Comparison of ENCODE assay signal across 20 cellular contexts in genomic region chr12:51914034-51914923, GRCh38. TPM values are rescaled to one million over a fixed set of nuclear protein-coding genes. Genes with fewer than 3 reads are reported as not detected.
"Had no signal": no experiment of that assay in that cellular context is flagged by ENCODE, and none has a peak within 500 bp of the region (broad histone marks: within the 10 kb centered on the region; RNA-seq: fewer than 3 reads in every experiment).

No MANE protein-coding gene starts in this region.

- H3K27ac Mint-ChIP-seq: activated B cell treated with CpG ODN at 0.5 μM for 24 hours; activated naive CD4-positive, alpha-beta T cell treated with anti-CD3 and anti-CD28 coated beads, Interleukin-2, amount 50 U/mL, for 24 hours; activated T-helper 2 cell treated with anti-CD3 and anti-CD28 coated beads, Interferon-gamma antibody, Interleukin-2, Interleukin-4, amounts not matched to agents 10 μg/mL and 5 μg/mL and 100 μg/mL, durations not matched to agents 14 hours and 24 hours and 36 hours; dendritic cell treated with granulocyte-macrophage colony-stimulating factor and Interleukin-4, amounts not matched to agents 40 ng/mL and 50 ng/mL, for 4 days; nephron; stimulated activated naive CD8-positive, alpha-beta T cell treated with anti-CD3 and anti-CD28 coated beads, Interleukin-15, amount 100 ng/mL, for 72 hours had no signal

- H3K27ac ChIP-seq: hepatocyte, thoracic aorta had no signal

- DNase-seq: activated B cell treated with CpG ODN at 0.5 μM for 24 hours; amniotic stem cell; effector memory CD8-positive, alpha-beta T cell; erythroblast; mammary epithelial cell; stimulated activated CD4-positive, alpha-beta T cell treated with anti-CD3 and anti-CD28 coated beads, Interleukin-15, amount 100 ng/mL, for 24 hours; stimulated activated CD4-positive, alpha-beta T cell treated with anti-CD3 and anti-CD28 coated beads, Interleukin-4, amount 100 ng/mL, for 4 hours; stimulated activated naive CD8-positive, alpha-beta T cell treated with anti-CD3 and anti-CD28 coated beads, Interleukin-15, amount 100 ng/mL, for 72 hours had no signal

- H3K9me3 Mint-ChIP-seq: activated B cell treated with CpG ODN at 0.5 μM for 24 hours; activated naive CD4-positive, alpha-beta T cell treated with anti-CD3 and anti-CD28 coated beads, Interleukin-2, amount 50 U/mL, for 24 hours; activated T-helper 2 cell treated with anti-CD3 and anti-CD28 coated beads, Interferon-gamma antibody, Interleukin-2, Interleukin-4, amounts not matched to agents 10 μg/mL and 5 μg/mL and 100 μg/mL, durations not matched to agents 14 hours and 24 hours and 36 hours; dendritic cell treated with granulocyte-macrophage colony-stimulating factor and Interleukin-4, amounts not matched to agents 40 ng/mL and 50 ng/mL, for 4 days; effector memory CD8-positive, alpha-beta T cell; nephron; stimulated activated naive CD8-positive, alpha-beta T cell treated with anti-CD3 and anti-CD28 coated beads, Interleukin-15, amount 100 ng/mL, for 72 hours had no signal

- H3K9me3 ChIP-seq: thoracic aorta had no signal

- H2AFZ ChIP-seq: hepatocyte had no signal

- ATAC-seq: effector memory CD8-positive, alpha-beta T cell; stimulated activated naive CD8-positive, alpha-beta T cell treated with anti-CD3 and anti-CD28 coated beads, Interleukin-15, amount 100 ng/mL, for 72 hours had no signal

- H3K27me3 ChIP-seq: hepatocyte had no signal

- H3K27me3 Mint-ChIP-seq: activated naive CD4-positive, alpha-beta T cell treated with anti-CD3 and anti-CD28 coated beads, Interleukin-2, amount 50 U/mL, for 24 hours; brain had no signal

- H3K36me3 Mint-ChIP-seq: activated naive CD4-positive, alpha-beta T cell treated with anti-CD3 and anti-CD28 coated beads, Interleukin-2, amount 50 U/mL, for 24 hours; brain had no signal

- H3K4me3 ChIP-seq: hepatocyte, thoracic aorta had no signal

- H3K36me3 ChIP-seq: thoracic aorta had no signal

- H3K4me1 Mint-ChIP-seq: activated B cell treated with CpG ODN at 0.5 μM for 24 hours; activated naive CD4-positive, alpha-beta T cell treated with anti-CD3 and anti-CD28 coated beads, Interleukin-2, amount 50 U/mL, for 24 hours; stimulated activated naive CD8-positive, alpha-beta T cell treated with anti-CD3 and anti-CD28 coated beads, Interleukin-15, amount 100 ng/mL, for 72 hours had no signal

- H3K4me2 ChIP-seq: hepatocyte had no signal

- H3K4me3 Mint-ChIP-seq: activated B cell treated with CpG ODN at 0.5 μM for 24 hours; activated naive CD4-positive, alpha-beta T cell treated with anti-CD3 and anti-CD28 coated beads, Interleukin-2, amount 50 U/mL, for 24 hours; brain; dendritic cell treated with granulocyte-macrophage colony-stimulating factor and Interleukin-4, amounts not matched to agents 40 ng/mL and 50 ng/mL, for 4 days; effector memory CD8-positive, alpha-beta T cell; stimulated activated naive CD8-positive, alpha-beta T cell treated with anti-CD3 and anti-CD28 coated beads, Interleukin-15, amount 100 ng/mL, for 72 hours had no signal

RNA-seq across cellular contexts. Expression of gene ACVRL1, which starts 7.0 kb away (rescaled TPM):
- total RNA-seq: activated B cell treated with CpG ODN at 0.5 μM for 24 hours; activated T-helper 2 cell treated with anti-CD3 and anti-CD28 coated beads, Interferon-gamma antibody, Interleukin-2, Interleukin-4, amounts not matched to agents 10 μg/mL and 5 μg/mL and 100 μg/mL, durations not matched to agents 14 hours and 24 hours and 36 hours; osteocyte; SK-MEL-5; T-helper 1 cell treated with Interleukin-12 subunit alpha and Interleukin-12 subunit beta and Interleukin-4 antibody, amounts not matched to agents 30 ng/mL and 1 ng/mL, for 36 hours had no signal
- polyA plus RNA-seq: mammary epithelial cell had no signal

RNA-seq across cellular contexts. Expression of gene ANKRD33, which starts 26.4 kb away (rescaled TPM):
- total RNA-seq: activated B cell treated with CpG ODN at 0.5 μM for 24 hours; activated T-helper 2 cell treated with anti-CD3 and anti-CD28 coated beads, Interferon-gamma antibody, Interleukin-2, Interleukin-4, amounts not matched to agents 10 μg/mL and 5 μg/mL and 100 μg/mL, durations not matched to agents 14 hours and 24 hours and 36 hours; hepatocyte; kidney epithelial cell; mammary epithelial cell; mucosa of gallbladder; osteocyte; SK-MEL-5; T-helper 1 cell treated with Interleukin-12 subunit alpha and Interleukin-12 subunit beta and Interleukin-4 antibody, amounts not matched to agents 30 ng/mL and 1 ng/mL, for 36 hours; thoracic aorta had no signal
- polyA plus RNA-seq: mammary epithelial cell had no signal
